In genomic region chr15:37134699-37135131, GRCh38 we compare ENCODE assay signal across 8 cellular contexts. TPM values are rescaled to one million over a fixed set of nuclear protein-coding genes. Genes with fewer than 3 reads are reported as not detected.
DNase-seq lines count a peak whose midpoint lies in the region; ATAC-seq, FAIRE-seq and TF ChIP-seq lines count a peak whose summit lies in the region.

No MANE protein-coding gene starts in this region.

- no peak overlapping the region for H2AFZ ChIP-seq in neural cell (ENCODE audit: low read depth, low read length)

- no peaks in the 10 kb centered on the region for H3K36me3 ChIP-seq in endodermal cell (ENCODE audit: control insufficient read depth, insufficient read depth, low read length)
- no peaks in the 10 kb centered on the region for H3K36me3 ChIP-seq in neural cell (ENCODE audit: insufficient read depth, low read length)

- H3K4me1 ChIP-seq in A549 (0 out of 3 replicates have a peak, but pooled peaks cover 3% of the 10 kb centered on the region), endodermal cell (ENCODE audit: control insufficient read depth, insufficient read depth, low read length) (no peaks in the 10 kb centered on the region)

- H3K4me3 ChIP-seq in A549 (no peak overlapping the region), endodermal cell (ENCODE audit: low read length) (no peak overlapping the region), neural cell (ENCODE audit: low read length) (no peak overlapping the region)

- H3K27ac ChIP-seq in A549, result no peak overlapping the region
- no peak overlapping the region for H3K27ac ChIP-seq in endodermal cell (ENCODE audit: low read depth, low read length)
- H3K27ac ChIP-seq in neural cell (ENCODE audit: low read length), result no peak overlapping the region

- FAIRE-seq in A549 (lab: Jason Lieb, UNC), result no peak

- H3K9me3 ChIP-seq in A549, result no peaks in the 10 kb centered on the region
- no peaks in the 10 kb centered on the region for H3K9me3 ChIP-seq in endodermal cell (ENCODE audit: control insufficient read depth, low read length)
- H3K9me3 ChIP-seq in neural cell (ENCODE audit: low read length), result no peaks in the 10 kb centered on the region

- H3K4me3 Mint-ChIP-seq in endodermal cell, result no peak overlapping the region

- peaks cover 12% of the 10 kb centered on the region for H3K4me1 Mint-ChIP-seq in endodermal cell

- TF ChIP-seq EP300 in A549 (IDR thresholded peaks at IDR 0.05) (no peak), neural cell (conservative IDR thresholded peaks at IDR 0.05; ENCODE audit: poor library complexity, severe bottlenecking) (no peak)

- WGBS in A549 (ENCODE audit: missing lambda C conversion rate), result 6% methylated on average over 3 of the region's 3 CpGs
- WGBS in endodermal cell (ENCODE audit: insufficient coverage in 1 of 2, insufficient read length in 1 of 2), 2 experiments, result 13 to 33% methylated on average over 2 of the region's 3 CpGs

- TF ChIP-seq RAD21 in A549 (conservative IDR thresholded peaks at IDR 0.05 in 1 of 2, IDR thresholded peaks at IDR 0.05 in 1 of 2) (peak; percentile 39 to 40; a peak in 3 of 5 replicates), neural cell (conservative IDR thresholded peaks at IDR 0.05) (no peak)

- H3K9ac ChIP-seq in endodermal cell (ENCODE audit: extremely low read depth, low read length, poor library complexity, severe bottlenecking), result no peak overlapping the region
- H3K9ac ChIP-seq in neural cell (ENCODE audit: low read length), result no peak overlapping the region

- CTCF ChIA-PET in A549 (lab: Yijun Ruan, JAX), result interaction anchor here (0.6 to 1.8 kb wide), 9 partner anchors 10 to 634 kb away, joined by 3 to 10 read pairs (median 4); no protein-coding TSS in a partner anchor

- no peaks in the 10 kb centered on the region for H3K9me3 Mint-ChIP-seq in endodermal cell

- TF ChIP-seq CTCF in A549 (IDR thresholded peaks at IDR 0.05), result peak; percentile 51
- peak; percentile 78 for TF ChIP-seq CTCF in endodermal cell (conservative IDR thresholded peaks at IDR 0.05)
- peak; percentile 36 for TF ChIP-seq CTCF in neural cell (IDR thresholded peaks at IDR 0.05; ENCODE audit: poor library complexity, severe bottlenecking)
- peak in 1 of 3 donors; percentile 13 for TF ChIP-seq CTCF in omental fat pad (IDR thresholded peaks at IDR 0.05)

- no peaks in the 10 kb centered on the region for H3K79me2 ChIP-seq in neural cell (replicated peaks; ENCODE audit: insufficient read depth, low read length)

- no peak overlapping the region for H3K27ac Mint-ChIP-seq in endodermal cell

- H3K4me2 ChIP-seq in A549 (no peak overlapping the region), neural cell (ENCODE audit: low read length) (no peak overlapping the region)

- ATAC-seq in A549 (peak; percentile 88 to 92), GM18502 (IDR thresholded peaks at IDR 0.05; ENCODE audit: poor library complexity, unreplicated experiment) (peak; percentile 60), omental fat pad (ENCODE audit: low FRiP score) (no peak)

- H4K20me1 ChIP-seq in neural cell (ENCODE audit: insufficient read depth), result no peaks in the 10 kb centered on the region

- no peaks in the 10 kb centered on the region for H3F3A ChIP-seq in neural cell (ENCODE audit: insufficient read depth, low read length, poor library complexity, severe bottlenecking)

- H3K9me2 ChIP-seq in neural cell (ENCODE audit: insufficient read depth, low read length), result no peaks in the 10 kb centered on the region

- TF ChIP-seq POLR2A in A549 (IDR thresholded peaks at IDR 0.05; ENCODE audit: low read length), result no peak

- POLR2A ChIA-PET in A549 (lab: Yijun Ruan, JAX), result no interaction called here

- H3K27me3 ChIP-seq in endodermal cell (ENCODE audit: control insufficient read depth, insufficient read depth, low read length, poor library complexity, severe bottlenecking) (no peaks in the 10 kb centered on the region), neural cell (ENCODE audit: insufficient read depth, low read depth, low read length) (no peaks in the 10 kb centered on the region)

- H3K36me3 Mint-ChIP-seq in endodermal cell (ENCODE audit: low read depth), result no peaks in the 10 kb centered on the region

- peaks cover 2% of the 10 kb centered on the region for H3K27me3 Mint-ChIP-seq in endodermal cell (ENCODE audit: insufficient read depth)

- peak; percentile 15 to 48 for DNase-seq in A549 (ENCODE audit: low read depth in 1 of 2, low spot score in 1 of 2)
- DNase-seq in NCI-H526 treated with DMSO at 0.1 percent for 48 hours (lab: John Stamatoyannopoulos, UW), result peak; percentile 36
- no peak for DNase-seq in endodermal cell
- DNase-seq in omental fat pad (ENCODE audit: low spot score), result no peak
- DNase-seq in NCI-H1048 (lab: John Stamatoyannopoulos, UW), result no peak
- DNase-seq in activated CD4-positive, CD25-positive, alpha-beta regulatory T cell (lab: John Stamatoyannopoulos, UW), result no peak

TF ChIP-seq in A549, 52 proteins besides CTCF, POLR2A, EP300 and RAD21:
- TF ChIP-seq RNF2 (IDR thresholded peaks at IDR 0.05; ENCODE audit: borderline replicate concordance, low read depth), result no peak
- peak; percentile 53 for TF ChIP-seq SMC3 (IDR thresholded peaks at IDR 0.05)

TF ChIP-seq in neural cell, 6 proteins besides CTCF, POLR2A, EP300 and RAD21:
- TF ChIP-seq, protein P1, sequence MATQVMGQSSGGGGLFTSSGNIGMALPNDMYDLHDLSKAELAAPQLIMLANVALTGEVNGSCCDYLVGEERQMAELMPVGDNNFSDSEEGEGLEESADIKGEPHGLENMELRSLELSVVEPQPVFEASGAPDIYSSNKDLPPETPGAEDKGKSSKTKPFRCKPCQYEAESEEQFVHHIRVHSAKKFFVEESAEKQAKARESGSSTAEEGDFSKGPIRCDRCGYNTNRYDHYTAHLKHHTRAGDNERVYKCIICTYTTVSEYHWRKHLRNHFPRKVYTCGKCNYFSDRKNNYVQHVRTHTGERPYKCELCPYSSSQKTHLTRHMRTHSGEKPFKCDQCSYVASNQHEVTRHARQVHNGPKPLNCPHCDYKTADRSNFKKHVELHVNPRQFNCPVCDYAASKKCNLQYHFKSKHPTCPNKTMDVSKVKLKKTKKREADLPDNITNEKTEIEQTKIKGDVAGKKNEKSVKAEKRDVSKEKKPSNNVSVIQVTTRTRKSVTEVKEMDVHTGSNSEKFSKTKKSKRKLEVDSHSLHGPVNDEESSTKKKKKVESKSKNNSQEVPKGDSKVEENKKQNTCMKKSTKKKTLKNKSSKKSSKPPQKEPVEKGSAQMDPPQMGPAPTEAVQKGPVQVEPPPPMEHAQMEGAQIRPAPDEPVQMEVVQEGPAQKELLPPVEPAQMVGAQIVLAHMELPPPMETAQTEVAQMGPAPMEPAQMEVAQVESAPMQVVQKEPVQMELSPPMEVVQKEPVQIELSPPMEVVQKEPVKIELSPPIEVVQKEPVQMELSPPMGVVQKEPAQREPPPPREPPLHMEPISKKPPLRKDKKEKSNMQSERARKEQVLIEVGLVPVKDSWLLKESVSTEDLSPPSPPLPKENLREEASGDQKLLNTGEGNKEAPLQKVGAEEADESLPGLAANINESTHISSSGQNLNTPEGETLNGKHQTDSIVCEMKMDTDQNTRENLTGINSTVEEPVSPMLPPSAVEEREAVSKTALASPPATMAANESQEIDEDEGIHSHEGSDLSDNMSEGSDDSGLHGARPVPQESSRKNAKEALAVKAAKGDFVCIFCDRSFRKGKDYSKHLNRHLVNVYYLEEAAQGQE (IDR thresholded peaks at IDR 0.05; ENCODE audit: borderline replicate concordance), result no peak
- TF ChIP-seq MXI1 (conservative IDR thresholded peaks at IDR 0.05; ENCODE audit: poor library complexity, severe bottlenecking), result no peak

RNA-seq across cellular contexts. Expression of gene MEIS2, which starts 34.4 kb away (rescaled TPM):
- polyA plus RNA-seq in A549 (2011; rRNA removed) (11.1 and 12.1 TPM in 2 replicates), A549 (2017; fragmentation: RNase III; extraction: RNeasy Plus Mini Kit Qiagen cat#74134 plus additional on column Dnase treatment) (7.3 to 9.0 TPM (median 8.0 TPM) in 3 replicates), neural cell (825 and 939 TPM in 2 replicates)
- polyA plus RNA-seq in A549 (2012; cell fraction: cytosol; rRNA removed), result 10.7 and 11.7 TPM in 2 replicates
- 15.8 and 16.5 TPM in 2 replicates for polyA plus RNA-seq in A549 (2012; cell fraction: nucleus; rRNA removed)
- 16.9 and 20.8 TPM in 2 replicates for polyA minus RNA-seq in A549 (2011; rRNA and poly(A)+ RNA removed)
- total RNA-seq in endodermal cell (1 to 10 TPM; 7.1 to 9.7 TPM), omental fat pad (10 to 100 TPM; 28.3 to 87.5 (median 42.2) TPM)
- 143 TPM for polyA plus RNA-seq in endodermal cell (2013, experiment 1 of 2)
- polyA plus RNA-seq in endodermal cell (2013, experiment 2 of 2), result 119 TPM
- polyA minus RNA-seq in neural cell, result 1,509 and 1,681 TPM in 2 replicates

Comparison
In these comparisons a context has a peak if more than half of its experiments do, and no peak if none do; other contexts are left out.
1. DNase-seq: peak in A549 (2 of 2) and NCI-H526 treated with DMSO at 0.1 percent for 48 hours (single experiment); none in endodermal cell (single experiment), omental fat pad (single experiment), NCI-H1048 (single experiment) and activated CD4-positive, CD25-positive, alpha-beta regulatory T cell (0 of 4).